29 cellular contexts compared by ENCODE assay signal in the genomic region with DNA sequence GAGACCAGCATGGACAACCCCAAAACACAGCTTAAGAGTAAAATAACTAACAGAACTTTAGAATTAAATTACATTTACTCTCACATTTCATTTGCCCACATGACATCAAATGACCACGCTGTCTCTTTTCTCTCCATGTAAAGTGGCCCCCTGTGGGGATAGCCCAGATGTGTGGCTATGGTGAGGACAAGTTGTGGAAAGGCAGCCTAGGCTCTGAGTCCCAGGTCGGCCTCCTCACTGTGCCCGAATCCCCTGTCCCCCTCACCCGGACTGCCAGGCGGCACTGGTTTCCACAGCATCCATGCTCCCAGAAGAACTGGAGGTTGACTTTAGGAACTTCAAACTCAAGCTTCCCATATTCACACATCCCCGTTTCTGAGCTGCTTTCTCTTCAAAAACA.
"Had no signal": no experiment of that assay in that cellular context is flagged by ENCODE, and none has a peak within 500 bp of the region (broad histone marks: within the 10 kb centered on the region; RNA-seq: fewer than 3 reads in every experiment).

No MANE protein-coding gene starts in this region.

- H3K9me3 ChIP-seq: Peyer's patch, SJCRH30, SK-N-SH had no signal

- H3K4me2 ChIP-seq: SK-N-SH had no signal

- H3K27ac Mint-ChIP-seq: activated naive CD4-positive, alpha-beta T cell treated with anti-CD3 and anti-CD28 coated beads, Interleukin-2, amount 10 ng/mL, durations not matched to agents 7 days and 5 days; activated naive CD8-positive, alpha-beta T cell treated with anti-CD3 and anti-CD28 coated beads for 36 hours; activated T-helper 17 cell treated with anti-CD3 and anti-CD28 coated beads, Interleukin-2, amount 50 U/mL, for 72 hours; IgD-negative memory B cell; T-helper 1 cell treated with Interleukin-12 subunit alpha and Interleukin-12 subunit beta and Interleukin-4 antibody, amounts not matched to agents 30 μg/mL and 1 μg/mL, for 36 hours had no signal

- H3K4me3 ChIP-seq: cardiac muscle cell, Peyer's patch, SJCRH30 had no signal

- DNase-seq: activated CD4-positive, alpha-beta T cell treated with anti-CD3 and anti-CD28 coated beads for 4 hours; activated CD4-positive, alpha-beta T cell treated with anti-CD3 and anti-CD28 coated beads, Interleukin-2, amount 50 U/mL, for 48 hours; activated gamma-delta T cell; activated naive CD4-positive, alpha-beta T cell treated with anti-CD3 and anti-CD28 coated beads, Interleukin-2, amount 10 ng/mL, durations not matched to agents 7 days and 5 days; activated naive CD8-positive, alpha-beta T cell treated with anti-CD3 and anti-CD28 coated beads for 36 hours; activated T-cell treated with anti-CD3 and anti-CD28 coated beads for 4 hours; activated T-cell treated with anti-CD3 and anti-CD28 coated beads, Interleukin-2, amount 50 U/mL, for 48 hours; brain microvascular endothelial cell; KG1; NCI-H1092; NCI-H1417 treated with DMSO at 0.1 percent for 48 hours; NCI-H1694; NCI-H2029; NCI-H2107; NCI-H226; NCI-H526; NCI-H82; NK-92 treated with Interleukin-12 subunit alpha and Interleukin-12 subunit beta, amount 100 ng/mL, for 24 hours; Peyer's patch; Right ventricle myocardium superior; SJCRH30; SK-N-SH; SW 1271 had no signal

- H3K9me2 ChIP-seq: SK-N-SH had no signal

- H3K27me3 Mint-ChIP-seq: activated naive CD4-positive, alpha-beta T cell treated with anti-CD3 and anti-CD28 coated beads, Interleukin-2, amount 10 ng/mL, durations not matched to agents 7 days and 5 days; activated naive CD8-positive, alpha-beta T cell treated with anti-CD3 and anti-CD28 coated beads for 36 hours had no signal

- H3K9ac ChIP-seq: SK-N-SH had no signal

- H3K27ac ChIP-seq: brain microvascular endothelial cell, cardiac muscle cell, Peyer's patch, RWPE1, SJCRH30 had no signal

- H3K4me1 ChIP-seq: Peyer's patch, SJCRH30 had no signal

- ATAC-seq: activated CD4-positive, CD25-positive, alpha-beta regulatory T cell treated with anti-CD3 and anti-CD28 coated beads, Interleukin-2, amount 50 U/mL, for 24 hours; activated T-helper 17 cell treated with anti-CD3 and anti-CD28 coated beads, Interleukin-2, amount 50 U/mL, for 72 hours had no signal

- H3K36me3 Mint-ChIP-seq: activated naive CD4-positive, alpha-beta T cell treated with anti-CD3 and anti-CD28 coated beads, Interleukin-2, amount 10 ng/mL, durations not matched to agents 7 days and 5 days; activated naive CD8-positive, alpha-beta T cell treated with anti-CD3 and anti-CD28 coated beads for 36 hours; IgD-negative memory B cell had no signal

- H3K4me3 Mint-ChIP-seq: activated naive CD4-positive, alpha-beta T cell treated with anti-CD3 and anti-CD28 coated beads, Interleukin-2, amount 10 ng/mL, durations not matched to agents 7 days and 5 days; activated naive CD8-positive, alpha-beta T cell treated with anti-CD3 and anti-CD28 coated beads for 36 hours; activated T-helper 17 cell treated with anti-CD3 and anti-CD28 coated beads, Interleukin-2, amount 50 U/mL, for 72 hours; IgD-negative memory B cell; T-helper 1 cell treated with Interleukin-12 subunit alpha and Interleukin-12 subunit beta and Interleukin-4 antibody, amounts not matched to agents 30 μg/mL and 1 μg/mL, for 36 hours had no signal

- H3K36me3 ChIP-seq: brain microvascular endothelial cell, cardiac muscle cell, Peyer's patch, SJCRH30 had no signal

- H3K27me3 ChIP-seq: brain microvascular endothelial cell, cardiac muscle cell, Peyer's patch had no signal

- H3K4me1 Mint-ChIP-seq: activated naive CD4-positive, alpha-beta T cell treated with anti-CD3 and anti-CD28 coated beads, Interleukin-2, amount 10 ng/mL, durations not matched to agents 7 days and 5 days; activated T-helper 17 cell treated with anti-CD3 and anti-CD28 coated beads, Interleukin-2, amount 50 U/mL, for 72 hours had no signal
